26 cellular contexts compared by ENCODE assay signal in the genomic region with DNA sequence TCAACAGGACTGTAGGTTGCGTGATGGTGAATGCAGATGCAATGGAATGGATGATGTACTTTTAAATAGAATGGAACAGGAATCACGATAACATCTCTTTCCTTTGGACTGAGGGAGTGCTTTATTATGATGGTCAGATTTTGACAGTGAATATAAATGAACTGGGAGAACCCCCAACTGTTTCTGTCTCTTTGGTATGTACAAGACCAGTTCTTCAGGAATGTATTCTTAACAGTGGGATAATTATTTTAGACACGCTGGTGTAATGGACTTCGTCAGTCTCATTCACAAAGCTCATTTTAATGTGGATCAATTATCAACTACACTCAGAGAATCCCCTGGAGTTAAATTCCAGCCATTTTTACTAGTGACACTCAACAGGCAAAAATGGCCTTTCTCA.
A peak's percentile ranks its signal among the peaks of the same experiment; 100 is the strongest.
DNase-seq lines count a peak whose midpoint lies in the region; ATAC-seq and TF ChIP-seq lines count a peak whose summit lies in the region.
"Had no signal": no experiment of that assay in that cellular context is flagged by ENCODE, and none has a peak within 500 bp of the region (broad histone marks: within the 10 kb centered on the region; RNA-seq: fewer than 3 reads in every experiment).

No MANE protein-coding gene starts in this region.

- peaks cover 23% of the 10 kb centered on the region for H3K4me1 Mint-ChIP-seq in nephron
- H3K4me1 Mint-ChIP-seq: activated naive CD4-positive, alpha-beta T cell treated with anti-CD3 and anti-CD28 coated beads, Interleukin-2, amount 10 ng/mL, durations not matched to agents 7 days and 5 days; immature natural killer cell; natural killer cell had no signal

- peaks cover 10% of the 10 kb centered on the region for H3K9me3 ChIP-seq in A673 (ENCODE audit: low read depth, low read length, poor library complexity, severe bottlenecking)
- H3K9me3 ChIP-seq: Peyer's patch, SJSA1, upper lobe of right lung had no signal

- intact Hi-C loops in A673 (cut with micrococcal nuclease; ENCODE audit: unreplicated experiment), result no loop called here

- no TSS peak for BruUV-seq in A673 (replicated peaks; lab: Mats Ljungman, UMichigan)

- H3K9me3 Mint-ChIP-seq in nephron, result peaks cover 16% of the 10 kb centered on the region

- POLR2A ChIA-PET in A673 (lab: Charles Lee; ENCODE audit: low non-redundant PET), result no interaction called here

- no peaks in the 10 kb centered on the region for H3K36me3 ChIP-seq in A673 (ENCODE audit: insufficient read depth, low read length, poor library complexity, severe bottlenecking)
- H3K36me3 ChIP-seq: Peyer's patch, SJSA1, upper lobe of right lung had no signal

- ATAC-seq in foreskin keratinocyte (no peak), GM21737 (IDR thresholded peaks at IDR 0.05; ENCODE audit: unreplicated experiment) (no peak)
- ATAC-seq: CD8-positive, alpha-beta T cell; left ventricle myocardium superior; natural killer cell; upper lobe of right lung had no signal

- no peak overlapping the region for H3K4me3 ChIP-seq in A673 (ENCODE audit: low read depth, low read length, poor library complexity, severe bottlenecking)
- H3K4me3 ChIP-seq: GM23248, Peyer's patch, SJSA1, upper lobe of right lung had no signal

- TF ChIP-seq CTCF in A673 (conservative IDR thresholded peaks at IDR 0.05; ENCODE audit: low read depth, low read length) (no peak), nephron (IDR thresholded peaks at IDR 0.05; ENCODE audit: unreplicated experiment in 3 of 3) (no peak), foreskin keratinocyte (conservative IDR thresholded peaks at IDR 0.05) (no peak), GM10266 (IDR thresholded peaks at IDR 0.05; ENCODE audit: control insufficient read depth, insufficient read depth, low read depth, missing control alignments) (no peak)

- peaks cover 6% of the 10 kb centered on the region for H3K27me3 Mint-ChIP-seq in nephron (ENCODE audit: low read depth)
- H3K27me3 Mint-ChIP-seq: activated naive CD4-positive, alpha-beta T cell treated with anti-CD3 and anti-CD28 coated beads, Interleukin-2, amount 10 ng/mL, durations not matched to agents 7 days and 5 days had no signal

- DNase-seq in A673 (ENCODE audit: low spot score) (peak; percentile 7), NCI-H69 (lab: John Stamatoyannopoulos, UW) (peak; percentile 2), caudate nucleus (lab: John Stamatoyannopoulos, UW) (no peak), foreskin keratinocyte (no peak), COLO668 (lab: John Stamatoyannopoulos, UW; ENCODE audit: unreplicated experiment) (no peak), GM10266 (ENCODE audit: extremely low spot score) (no peak)
- DNase-seq: 8988T; activated CD4-positive, alpha-beta T cell treated with anti-CD3 and anti-CD28 coated beads for 48 hours; activated naive CD4-positive, alpha-beta T cell treated with anti-CD3 and anti-CD28 coated beads, Interleukin-2, amount 10 ng/mL, durations not matched to agents 7 days and 5 days; AML-193; CD8-positive, alpha-beta T cell; GF-D8; immature natural killer cell; KG1; left ventricle myocardium superior; natural killer cell; NCI-H187; NCI-H526 treated with DMSO at 0.1 percent for 48 hours; Peyer's patch; T-helper 2 cell; upper lobe of right lung had no signal

- no peak overlapping the region for H3K27ac ChIP-seq in A673 (ENCODE audit: low read depth, low read length, poor library complexity, severe bottlenecking)
- peak overlapping the region; percentile 78 for H3K27ac ChIP-seq in caudate nucleus (ENCODE audit: low read depth, low read length)
- no peak overlapping the region for H3K27ac ChIP-seq in foreskin keratinocyte
- H3K27ac ChIP-seq: GM23248, Peyer's patch, SJSA1, upper lobe of right lung had no signal

- H3K27me3 ChIP-seq in A673 (replicated peaks; ENCODE audit: insufficient read depth, low read depth, low read length, poor library complexity) (no peaks in the 10 kb centered on the region), foreskin keratinocyte (no peaks in the 10 kb centered on the region)
- H3K27me3 ChIP-seq: Peyer's patch, SJSA1, upper lobe of right lung had no signal

- peak overlapping the region; percentile 79 to 88 (median 83) for H3K27ac Mint-ChIP-seq in nephron
- H3K27ac Mint-ChIP-seq: activated naive CD4-positive, alpha-beta T cell treated with anti-CD3 and anti-CD28 coated beads, Interleukin-2, amount 10 ng/mL, durations not matched to agents 7 days and 5 days; activated T-helper 1 cell treated with anti-CD3 and anti-CD28 coated beads, Interleukin-12 subunit alpha, Interleukin-12 subunit beta, Interleukin-2, Interleukin-4 antibody, amounts not matched to agents 30 ng/mL and 10 ng/mL and 1 ng/mL, durations not matched to agents 14 hours and 24 hours and 36 hours; CD8-positive, alpha-beta T cell; immature natural killer cell; natural killer cell had no signal

- H3K4me1 ChIP-seq in A673 (ENCODE audit: insufficient read depth, low read length, poor library complexity, severe bottlenecking) (no peaks in the 10 kb centered on the region), foreskin keratinocyte (no peaks in the 10 kb centered on the region)
- H3K4me1 ChIP-seq: Peyer's patch, SJSA1, upper lobe of right lung had no signal

- H3K36me3 Mint-ChIP-seq in nephron (ENCODE audit: low read depth), result no peaks in the 10 kb centered on the region
- H3K36me3 Mint-ChIP-seq: activated naive CD4-positive, alpha-beta T cell treated with anti-CD3 and anti-CD28 coated beads, Interleukin-2, amount 10 ng/mL, durations not matched to agents 7 days and 5 days; CD8-positive, alpha-beta T cell; immature natural killer cell had no signal

- CTCF ChIA-PET in A673 (lab: Charles Lee), result no interaction called here

- no peak overlapping the region for H3K4me3 Mint-ChIP-seq in nephron
- H3K4me3 Mint-ChIP-seq: activated naive CD4-positive, alpha-beta T cell treated with anti-CD3 and anti-CD28 coated beads, Interleukin-2, amount 10 ng/mL, durations not matched to agents 7 days and 5 days; activated T-helper 1 cell treated with anti-CD3 and anti-CD28 coated beads, Interleukin-12 subunit alpha, Interleukin-12 subunit beta, Interleukin-2, Interleukin-4 antibody, amounts not matched to agents 30 ng/mL and 10 ng/mL and 1 ng/mL, durations not matched to agents 14 hours and 24 hours and 36 hours; CD8-positive, alpha-beta T cell; immature natural killer cell; natural killer cell had no signal

Comparison
In these comparisons a context has a peak if more than half of its experiments do, and no peak if none do; other contexts are left out.
1. DNase-seq: peak in A673 (single experiment) and NCI-H69 (single experiment); none in caudate nucleus (0 of 61), foreskin keratinocyte (0 of 2), COLO668 (single experiment) and GM10266 (single experiment).